8 cellular contexts compared by ENCODE assay signal in the genomic region with DNA sequence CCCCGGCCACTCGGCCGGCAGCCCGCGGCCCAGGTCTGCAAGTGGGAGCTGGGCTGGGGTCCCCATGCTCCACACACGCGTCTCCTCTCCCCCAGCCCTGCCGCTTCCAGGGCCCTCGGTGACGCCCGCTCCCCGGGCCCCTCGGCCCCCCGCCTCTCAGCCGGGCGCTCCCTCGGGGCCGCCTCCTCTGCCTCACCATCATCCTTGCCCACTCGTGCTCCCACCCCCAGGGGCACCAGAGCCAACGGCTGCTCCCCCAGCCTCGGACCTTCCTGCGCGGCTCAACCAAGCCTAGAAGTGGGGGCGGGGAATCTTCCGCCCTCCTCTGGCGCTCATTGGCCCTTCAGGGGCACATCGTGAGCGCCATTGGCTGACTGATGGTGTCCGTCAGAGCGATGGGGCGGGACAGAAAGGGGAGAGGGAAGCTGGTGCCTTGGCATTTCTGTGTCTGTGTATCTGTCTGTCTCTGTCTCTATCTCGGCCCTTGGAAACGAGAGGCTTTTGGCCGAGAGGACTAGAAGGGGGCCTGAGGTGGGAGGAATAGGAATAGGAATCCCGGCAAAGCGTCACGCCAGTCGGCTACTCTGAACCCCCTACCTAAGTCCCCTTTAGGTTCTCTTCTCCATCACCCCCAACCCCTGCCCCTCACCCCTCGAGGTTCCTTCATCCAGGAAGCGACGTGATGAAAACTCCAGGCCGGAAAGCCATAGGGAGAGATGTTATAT.
DNase-seq lines count a peak whose midpoint lies in the region; ATAC-seq and TF ChIP-seq lines count a peak whose summit lies in the region.

No MANE protein-coding gene starts in this region.

- TF ChIP-seq CTCF in CD14-positive monocyte (IDR thresholded peaks at IDR 0.05) (no peak), liver (IDR thresholded peaks at IDR 0.05; ENCODE audit: low read depth, low read length, missing input control) (no peak)

- peak overlapping the region; percentile 84 to 97 (median 94) for H3K27ac Mint-ChIP-seq in CD14-positive monocyte

- peak overlapping the region; percentile 99 for H3K4me3 Mint-ChIP-seq in CD14-positive monocyte

- DNase-seq in CD14-positive monocyte (ENCODE audit: low spot score) (peak; percentile 90), NCI-H748 (lab: John Stamatoyannopoulos, UW; ENCODE audit: unreplicated experiment) (peak; percentile 94), dermis microvascular lymphatic vessel endothelial cell (ENCODE audit: low read depth in 2 of 2) (peak; percentile 71 to 88)
- DNase-seq in activated CD4-positive, alpha-beta T cell treated with anti-CD3 and anti-CD28 coated beads, Interleukin-2, amount 50 U/mL, for 24 hours (ENCODE audit: low read depth in 1 of 2, low spot score in 1 of 2), result peak; percentile 75 to 87
- peak; percentile 90 for DNase-seq in stimulated activated CD4-positive, alpha-beta T cell treated with anti-CD3 and anti-CD28 coated beads, Interleukin-4, amount 100 ng/mL, for 1 hour

- no peaks in the 10 kb centered on the region for H3K9me3 Mint-ChIP-seq in CD14-positive monocyte

- H3K27me3 ChIP-seq in liver (ENCODE audit: control insufficient read depth in 4 of 4, insufficient read depth in 4 of 4, low read length in 3 of 4), result no peaks in the 10 kb centered on the region

- peaks cover 0 to 6% (median 3%) of the 10 kb centered on the region in 4 donors for H3K4me1 ChIP-seq in liver (ENCODE audit: control insufficient read depth in 4 of 4, insufficient read depth in 4 of 4, low read length in 3 of 4)

- intact Hi-C loops in CD14-positive monocyte (cut with micrococcal nuclease), result loop anchor here in 1 of 2 donors (5.0 kb wide), 2 partner anchors 33 to 87 kb away; partner anchors contain the start of gene CDC27

- H3K9me3 ChIP-seq in liver (ENCODE audit: control insufficient read depth in 4 of 4, low read length in 3 of 4), result no peaks in the 10 kb centered on the region

- H3K36me3 ChIP-seq in liver (ENCODE audit: control insufficient read depth in 4 of 4, insufficient read depth in 3 of 4, low read depth in 1 of 4, low read length in 3 of 4), result no peaks in the 10 kb centered on the region

- TF ChIP-seq RAD21 in liver (IDR thresholded peaks at IDR 0.05), result peak in 1 of 2 donors; percentile 28

- H3K27me3 Mint-ChIP-seq in CD14-positive monocyte (ENCODE audit: low read depth in 3 of 3), result peaks cover 0 to 4% (median 0%) of the 10 kb centered on the region in 3 donors

- peak overlapping the region in 1 of 2 donors; percentile 48 for H3K27ac ChIP-seq in liver (ENCODE audit: low read depth in 1 of 2, low read length in 2 of 2)

- peaks cover 0 to 7% of the 10 kb centered on the region in 2 donors for H3K36me3 Mint-ChIP-seq in CD14-positive monocyte

- peak overlapping the region; percentile 74 to 94 (median 77) for H3K4me3 ChIP-seq in liver (ENCODE audit: low read depth in 1 of 3, low read length in 3 of 3)

- H3K4me1 Mint-ChIP-seq in CD14-positive monocyte, result peaks cover 25% of the 10 kb centered on the region

- ATAC-seq in GM19395 (IDR thresholded peaks at IDR 0.05; ENCODE audit: unreplicated experiment) (peak; percentile 95), HG03558 (IDR thresholded peaks at IDR 0.05; ENCODE audit: extremely low read depth, unreplicated experiment) (peak; percentile 87)

- WGBS in liver, result under 1% methylated on average over 42 of the region's 42 CpGs

- peak overlapping the region in 1 of 2 donors; percentile 72 for H3K9ac ChIP-seq in liver (ENCODE audit: low read depth in 1 of 2, low read length in 2 of 2)

TF ChIP-seq in liver, 16 proteins besides CTCF, POLR2A, EP300 and RAD21:
- TF ChIP-seq FOXA2 (IDR thresholded peaks at IDR 0.05) (no peak), HNF4A (conservative IDR thresholded peaks at IDR 0.05) (no peak), YY1 (IDR thresholded peaks at IDR 0.05) (no peak), REST (IDR thresholded peaks at IDR 0.05) (no peak), SP1 (IDR thresholded peaks at IDR 0.05) (peak; percentile 90), EGR1 (IDR thresholded peaks at IDR 0.05; ENCODE audit: low read depth in 2 of 2) (no peak), ZBTB33 (IDR thresholded peaks at IDR 0.05) (no peak), GABPA (IDR thresholded peaks at IDR 0.05 in 1 of 2, conservative IDR thresholded peaks at IDR 0.05 in 1 of 2) (peak in 1 of 2 donors; percentile 29)
